ENCODE assay signal across 26 cellular contexts in genomic region chr6:55643868-55644267, GRCh38.
A peak's percentile ranks its signal among the peaks of the same experiment; 100 is the strongest.
DNase-seq lines count a peak whose midpoint lies in the region; ATAC-seq and TF ChIP-seq lines count a peak whose summit lies in the region.
"Had no signal": no experiment of that assay in that cellular context is flagged by ENCODE, and none has a peak within 500 bp of the region (broad histone marks: within the 10 kb centered on the region; RNA-seq: fewer than 3 reads in every experiment).

No MANE protein-coding gene starts in this region.

- H3K4ac ChIP-seq in IMR-90 (ENCODE audit: low read depth, low read length) = no peak overlapping the region

- H2BK5ac ChIP-seq in IMR-90 (ENCODE audit: low read depth, low read length, poor library complexity, severe bottlenecking) = no peak overlapping the region

- peak overlapping the region; percentile 78; the same call in 1 of the 2 replicates for H3K18ac ChIP-seq in IMR-90 (ENCODE audit: low read depth, low read length)

- H3K4me2 ChIP-seq in IMR-90 (ENCODE audit: low read depth, low read length) = peak overlapping the region; percentile 27; the same call in 1 of the 2 replicates
- H3K4me2 ChIP-seq: smooth muscle cell had no signal

- H3K4me3 ChIP-seq in IMR-90 (ENCODE audit: insufficient read depth, low read depth, low read length) (no peak overlapping the region), adipocyte (ENCODE audit: low read length) (no peak overlapping the region), skeletal muscle cell (ENCODE audit: low read depth, low read length) (no peak overlapping the region)
- H3K4me3 ChIP-seq: heart left ventricle, left ventricle myocardium inferior, mucosa of descending colon, psoas muscle, smooth muscle cell had no signal

- POLR2A ChIA-PET in IMR-90 (lab: Charles Lee; ENCODE audit: unreplicated experiment) = no interaction called here

- H4K20me1 ChIP-seq in IMR-90 (ENCODE audit: insufficient read depth, low read length) = no peaks in the 10 kb centered on the region

- H3K9me1 ChIP-seq in IMR-90 (ENCODE audit: insufficient read depth, low read length) = no peaks in the 10 kb centered on the region

- H4K8ac ChIP-seq in IMR-90 (ENCODE audit: low read depth in 2 of 2, low read length in 2 of 2) = no peak overlapping the region

- H3K9ac ChIP-seq in IMR-90 (ENCODE audit: low read depth, low read length) = no peak overlapping the region
- no peak overlapping the region for H3K9ac ChIP-seq in adipocyte (ENCODE audit: low read length)

- H3K9me3 ChIP-seq in IMR-90 (ENCODE audit: control insufficient read depth, insufficient read depth, low read length) = no peaks in the 10 kb centered on the region
- peaks cover 6% of the 10 kb centered on the region for H3K9me3 ChIP-seq in adipocyte (ENCODE audit: control insufficient read depth, low read length)
- H3K9me3 ChIP-seq: mucosa of descending colon had no signal

- in situ Hi-C loops in IMR-90 (cut with MboI; ENCODE audit: low sequenced_read_pairs) = no loop called here

- ATAC-seq in IMR-90 (ENCODE audit: low read depth) (peak; percentile 86), GM21619 (IDR thresholded peaks at IDR 0.05; ENCODE audit: unreplicated experiment) (no peak)
- ATAC-seq: activated naive CD8-positive, alpha-beta T cell treated with anti-CD3 and anti-CD28 coated beads, Interleukin-2, amount 50 U/mL, for 24 hours; heart left ventricle; mucosa of descending colon; psoas muscle; stimulated activated naive CD8-positive, alpha-beta T cell treated with anti-CD3 and anti-CD28 coated beads, Interleukin-15, amount 100 ng/mL, for 72 hours; T-cell had no signal

- no peak for TF ChIP-seq POLR2A in IMR-90 (IDR thresholded peaks at IDR 0.05; ENCODE audit: low read depth, low read length)

- no peak for TF ChIP-seq RAD21 in IMR-90 (IDR thresholded peaks at IDR 0.05; ENCODE audit: low read length)

- CTCF ChIA-PET in IMR-90 (lab: Yijun Ruan, JAX) = interaction anchor here (0.8 kb wide), 1 partner anchor 9 kb away, joined by 3 read pairs; no protein-coding TSS in a partner anchor

- intact Hi-C loops in IMR-90 (cut with micrococcal nuclease) = no loop called here

- H3K23ac ChIP-seq in IMR-90 (ENCODE audit: low read depth, low read length) = no peak overlapping the region

- H2BK15ac ChIP-seq in IMR-90 (ENCODE audit: low read depth, low read length) = no peak overlapping the region

- H3K27me3 ChIP-seq in IMR-90 (ENCODE audit: control insufficient read depth, insufficient read depth, low read length) = no peaks in the 10 kb centered on the region
- H3K27me3 ChIP-seq in adipocyte (replicated peaks; ENCODE audit: control insufficient read depth, insufficient read depth, low read length) = no peaks in the 10 kb centered on the region
- H3K27me3 ChIP-seq: heart left ventricle had no signal

- no peak overlapping the region for H2BK20ac ChIP-seq in IMR-90 (ENCODE audit: low read depth, low read length)

- H2AK5ac ChIP-seq in IMR-90 (ENCODE audit: low read depth, low read length) = no peak overlapping the region

- DNase-seq in IMR-90 (peak; percentile 62), adipocyte (ENCODE audit: low read depth) (peak; percentile 49), fibroblast of peridontal ligament (ENCODE audit: extremely low read depth) (peak; percentile 85), skeletal muscle cell (ENCODE audit: low read depth) (peak; percentile 58), NCI-H748 (lab: John Stamatoyannopoulos, UW; ENCODE audit: unreplicated experiment) (no peak)
- DNase-seq in activated CD4-positive, CD25-positive, alpha-beta regulatory T cell treated with anti-CD3 and anti-CD28 coated beads, Interleukin-2, amount 50 U/mL, for 72 hours = no peak
- DNase-seq: activated CD8-positive, alpha-beta memory T cell treated with anti-CD3 and anti-CD28 coated beads, Interleukin-2, amount 50 U/mL, for 48 hours; activated naive CD8-positive, alpha-beta T cell treated with anti-CD3 and anti-CD28 coated beads, Interleukin-2, amount 50 U/mL, for 24 hours; CD8-positive, alpha-beta memory T cell; DMS79; erythroblast; heart left ventricle; KG1; left ventricle myocardium inferior; mucosa of descending colon; NCI-H1105; NCI-H524; psoas muscle; Right ventricle myocardium superior; stimulated activated CD4-positive, alpha-beta T cell treated with anti-CD3 and anti-CD28 coated beads, Interleukin-2, amount 100 ng/mL, for 48 hours; stimulated activated naive CD8-positive, alpha-beta T cell treated with anti-CD3 and anti-CD28 coated beads, Interleukin-15, amount 100 ng/mL, for 72 hours; T-cell; trophoblast cell had no signal

- no peak overlapping the region for H2BK120ac ChIP-seq in IMR-90 (ENCODE audit: low read depth, low read length)

- no peak overlapping the region for H4K91ac ChIP-seq in IMR-90 (ENCODE audit: insufficient read depth, low read depth, low read length)

- H2AFZ ChIP-seq in IMR-90 (replicated peaks; ENCODE audit: low read length, poor library complexity) = no peak overlapping the region

- BruUV-seq in IMR-90 (replicated peaks; lab: Mats Ljungman, UMichigan) = no TSS peak

- no peak overlapping the region for H3K27ac ChIP-seq in IMR-90 (ENCODE audit: insufficient read depth, low read length)
- H3K27ac ChIP-seq: heart left ventricle, left ventricle myocardium inferior, psoas muscle, VCaP had no signal

- H3K36me3 ChIP-seq in IMR-90 (ENCODE audit: control insufficient read depth, insufficient read depth, low read length) = no peaks in the 10 kb centered on the region
- no peaks in the 10 kb centered on the region for H3K36me3 ChIP-seq in adipocyte (ENCODE audit: control insufficient read depth, insufficient read depth, low read length, severe bottlenecking)
- H3K36me3 ChIP-seq: heart left ventricle, left ventricle myocardium inferior had no signal

- no peak for TF ChIP-seq CTCF in IMR-90 (conservative IDR thresholded peaks at IDR 0.05; ENCODE audit: low read depth, low read length)

- H3K4me1 ChIP-seq in IMR-90 (ENCODE audit: control insufficient read depth, insufficient read depth, low read length) (peaks cover 2% of the 10 kb centered on the region; the same call in 1 of the 2 replicates), adipocyte (ENCODE audit: control insufficient read depth, insufficient read depth, low read length) (no peaks in the 10 kb centered on the region)
- H3K4me1 ChIP-seq: heart left ventricle, left ventricle myocardium inferior, psoas muscle had no signal

- dilution Hi-C loops in IMR-90 (cut with HindIII; ENCODE audit: low sequenced_read_pairs, unreplicated experiment) = no loop called here

- no peak overlapping the region for H4K5ac ChIP-seq in IMR-90 (ENCODE audit: low read depth, low read length)

- no peak overlapping the region for H3K56ac ChIP-seq in IMR-90 (ENCODE audit: extremely low read depth, insufficient read depth, low read length)

- no peak overlapping the region for H3K14ac ChIP-seq in IMR-90 (replicated peaks; ENCODE audit: low read depth, low read length)

- no peaks in the 10 kb centered on the region for H3K79me1 ChIP-seq in IMR-90 (ENCODE audit: low read depth in 1 of 2, low read length in 2 of 2)

- no peak overlapping the region for H2AK9ac ChIP-seq in IMR-90 (replicated peaks; ENCODE audit: low read depth, low read length, poor library complexity)

TF ChIP-seq in IMR-90, 13 proteins besides CTCF, POLR2A, EP300 and RAD21:
- TF ChIP-seq MXI1 (IDR thresholded peaks at IDR 0.05; ENCODE audit: borderline replicate concordance, low read depth, low read length) = no peak
- no peak for TF ChIP-seq NFE2L2 (IDR thresholded peaks at IDR 0.05; ENCODE audit: low read depth, low read length)
- TF ChIP-seq CEBPB (IDR thresholded peaks at IDR 0.05; ENCODE audit: low read depth, low read length) = no peak
- TF ChIP-seq ELK1 (IDR thresholded peaks at IDR 0.05; ENCODE audit: borderline replicate concordance, low read depth, low read length) = no peak
- TF ChIP-seq BHLHE40 (IDR thresholded peaks at IDR 0.05; ENCODE audit: low read depth, low read length) = no peak
- no peak for TF ChIP-seq CHD1 (IDR thresholded peaks at IDR 0.05; ENCODE audit: low read depth, low read length)
- no peak for TF ChIP-seq SMC3 (IDR thresholded peaks at IDR 0.05; ENCODE audit: low read depth, low read length)
- TF ChIP-seq, protein P1, sequence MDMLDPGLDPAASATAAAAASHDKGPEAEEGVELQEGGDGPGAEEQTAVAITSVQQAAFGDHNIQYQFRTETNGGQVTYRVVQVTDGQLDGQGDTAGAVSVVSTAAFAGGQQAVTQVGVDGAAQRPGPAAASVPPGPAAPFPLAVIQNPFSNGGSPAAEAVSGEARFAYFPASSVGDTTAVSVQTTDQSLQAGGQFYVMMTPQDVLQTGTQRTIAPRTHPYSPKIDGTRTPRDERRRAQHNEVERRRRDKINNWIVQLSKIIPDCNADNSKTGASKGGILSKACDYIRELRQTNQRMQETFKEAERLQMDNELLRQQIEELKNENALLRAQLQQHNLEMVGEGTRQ (IDR thresholded peaks at IDR 0.05; ENCODE audit: low read depth, low read length) = no peak
- TF ChIP-seq RCOR1 (IDR thresholded peaks at IDR 0.05; ENCODE audit: insufficient replicate concordance, low read length) = no peak
- TF ChIP-seq MAZ (IDR thresholded peaks at IDR 0.05; ENCODE audit: borderline replicate concordance, low read depth, low read length) = no peak
- no peak for TF ChIP-seq MAFK (IDR thresholded peaks at IDR 0.05; ENCODE audit: low read depth, low read length)

Comparison
In these comparisons a context has a peak if more than half of its experiments do, and no peak if none do; other contexts are left out.
1. DNase-seq: peak in IMR-90 (single experiment), adipocyte (single experiment), fibroblast of peridontal ligament (single experiment) and skeletal muscle cell (single experiment); none in NCI-H748 (single experiment) and activated CD4-positive, CD25-positive, alpha-beta regulatory T cell treated with anti-CD3 and anti-CD28 coated beads, Interleukin-2, amount 50 U/mL, for 72 hours (single experiment).